In genomic region chr4:72842323-72842722, GRCh38 we compare ENCODE assay signal across 13 cellular contexts.
"Had no signal": no experiment of that assay in that cellular context is flagged by ENCODE, and none has a peak within 500 bp of the region (broad histone marks: within the 10 kb centered on the region; RNA-seq: fewer than 3 reads in every experiment).

No MANE protein-coding gene starts in this region.

- H3K27ac ChIP-seq: testis, upper lobe of right lung had no signal

- ATAC-seq: activated CD8-positive, alpha-beta T cell treated with anti-CD3 and anti-CD28 coated beads, Interleukin-2, amount 10 ng/mL, durations not matched to agents 7 days and 5 days; effector memory CD8-positive, alpha-beta T cell; left lobe of liver; stimulated activated naive CD8-positive, alpha-beta T cell treated with anti-CD3 and anti-CD28 coated beads, Interleukin-15, amount 100 ng/mL, for 72 hours; T-helper 17 cell; upper lobe of right lung; WTC11 had no signal

- H3K9me3 ChIP-seq: testis, upper lobe of right lung had no signal

- H3K36me3 ChIP-seq: upper lobe of right lung had no signal

- DNase-seq: activated CD4-positive, alpha-beta T cell treated with anti-CD3 and anti-CD28 coated beads for 48 hours; activated CD8-positive, alpha-beta T cell treated with anti-CD3 and anti-CD28 coated beads, Interleukin-2, amount 10 ng/mL, durations not matched to agents 7 days and 5 days; activated naive CD4-positive, alpha-beta T cell; effector memory CD8-positive, alpha-beta T cell; occipital lobe; stimulated activated CD4-positive, alpha-beta T cell treated with anti-CD3 and anti-CD28 coated beads, Interleukin-15, amount 100 ng/mL, for 24 hours; stimulated activated CD4-positive, alpha-beta T cell treated with anti-CD3 and anti-CD28 coated beads, Interleukin-4, amount 100 ng/mL, for 24 hours; stimulated activated naive CD8-positive, alpha-beta T cell treated with anti-CD3 and anti-CD28 coated beads, Interleukin-15, amount 100 ng/mL, for 72 hours; T-helper 17 cell; testis; upper lobe of right lung had no signal

- H3K27me3 ChIP-seq: testis, upper lobe of right lung had no signal

- H3K4me1 ChIP-seq: testis, upper lobe of right lung had no signal

- H3K4me3 ChIP-seq: testis, upper lobe of right lung had no signal
